Comparison of ENCODE assay signal across 8 cellular contexts in genomic region chr13:39655569-39656324, GRCh38.
A peak's percentile ranks its signal among the peaks of the same experiment; 100 is the strongest.
DNase-seq lines count a peak whose midpoint lies in the region; ATAC-seq and TF ChIP-seq lines count a peak whose summit lies in the region.

Gene COG6 (plus strand): TSS chr13:39655662. CDS start chr13:39655727, 65 bp downstream.

- H3K4me3 ChIP-seq in astrocyte of the cerebellum (ENCODE audit: low read depth, low read length) = peak within 1 kb of the TSS; percentile 94

- ATAC-seq in HG02943 (IDR thresholded peaks at IDR 0.05; ENCODE audit: low read depth, unreplicated experiment) = peak; percentile 89

- peak; percentile 9 for TF ChIP-seq CTCF in astrocyte of the cerebellum (IDR thresholded peaks at IDR 0.05; ENCODE audit: low read depth, low read length, missing control alignments)

- in situ Hi-C loops in astrocyte of the cerebellum (cut with HindIII; ENCODE audit: low sequenced_read_pairs) = no loop called here

- DNase-seq in NCI-H2081 (lab: John Stamatoyannopoulos, UW) = peak; percentile 77 to 87
- no peak for DNase-seq in NCI-H2081 treated with DMSO at 0.1 percent for 48 hours (lab: John Stamatoyannopoulos, UW)
- peak; percentile 72 to 91 for DNase-seq in NCI-H187 (lab: John Stamatoyannopoulos, UW)
- DNase-seq in T-helper 22 cell (ENCODE audit: low read depth) = peak; percentile 82
- DNase-seq in astrocyte of the cerebellum (ENCODE audit: low read depth) = peak; percentile 42
- DNase-seq in hippocampal formation (lab: John Stamatoyannopoulos, UW) = peak; percentile 86 to 90
- DNase-seq in retina = peak; percentile 96
